ENCODE assay signal across 12 cellular contexts in genomic region chr6:15073344-15073789, GRCh38.
DNase-seq lines count a peak whose midpoint lies in the region; ATAC-seq and TF ChIP-seq lines count a peak whose summit lies in the region.
"Had no signal": no experiment of that assay in that cellular context is flagged by ENCODE, and none has a peak within 500 bp of the region (broad histone marks: within the 10 kb centered on the region; RNA-seq: fewer than 3 reads in every experiment).

No MANE protein-coding gene starts in this region.

- H4K20me1 ChIP-seq in KMS-11 (ENCODE audit: insufficient read depth) (no peaks in the 10 kb centered on the region), Karpas-422 (ENCODE audit: insufficient read depth, low read depth, low read length) (no peaks in the 10 kb centered on the region)

- no peak for ATAC-seq in GM18498 (IDR thresholded peaks at IDR 0.05; ENCODE audit: unreplicated experiment)
- ATAC-seq: naive thymus-derived CD8-positive, alpha-beta T cell had no signal

- H3K9me3 ChIP-seq in Karpas-422 (ENCODE audit: low read length), result no peaks in the 10 kb centered on the region
- H3K9me3 ChIP-seq: esophagus muscularis mucosa had no signal

- in situ Hi-C loops in GM13976 (cut with MboI; ENCODE audit: low sequenced_read_pairs, unreplicated experiment), result no loop called here

- H3K9me2 ChIP-seq in Karpas-422 (replicated peaks; ENCODE audit: insufficient read depth, low read length), result no peaks in the 10 kb centered on the region

- peaks cover 20% of the 10 kb centered on the region for H3K4me1 ChIP-seq in KMS-11 (ENCODE audit: low read depth, poor library complexity, severe bottlenecking)
- no peaks in the 10 kb centered on the region for H3K4me1 ChIP-seq in Karpas-422 (ENCODE audit: low read length)
- H3K4me1 ChIP-seq: esophagus muscularis mucosa had no signal

- H3K27me3 ChIP-seq in KMS-11 (ENCODE audit: insufficient read depth, low read depth) (no peaks in the 10 kb centered on the region), Karpas-422 (ENCODE audit: low read length) (no peaks in the 10 kb centered on the region; the same call in 1 of the 2 replicates)
- H3K27me3 ChIP-seq: esophagus muscularis mucosa had no signal

- no peak overlapping the region for H3K4me3 ChIP-seq in KMS-11 (IDR thresholded peaks at IDR 0.05; ENCODE audit: insufficient read depth, low read depth, low read length)
- no peak overlapping the region for H3K4me3 ChIP-seq in Karpas-422 (ENCODE audit: low read length)
- H3K4me3 ChIP-seq: esophagus muscularis mucosa had no signal

- no peak overlapping the region for H2AFZ ChIP-seq in KMS-11 (ENCODE audit: low read depth)
- H2AFZ ChIP-seq in Karpas-422 (ENCODE audit: low read length), result no peak overlapping the region

- no peak overlapping the region for H3K27ac ChIP-seq in KMS-11
- H3K27ac ChIP-seq in Karpas-422 (ENCODE audit: low read length), result no peak overlapping the region
- H3K27ac ChIP-seq: esophagus muscularis mucosa had no signal

- H3K79me2 ChIP-seq in KMS-11 (ENCODE audit: insufficient read depth, low read depth) (no peaks in the 10 kb centered on the region), Karpas-422 (ENCODE audit: low read length) (no peaks in the 10 kb centered on the region)

- H3K36me3 ChIP-seq in KMS-11 (ENCODE audit: insufficient read depth) (no peaks in the 10 kb centered on the region), Karpas-422 (ENCODE audit: insufficient read depth, low read length) (no peaks in the 10 kb centered on the region)
- H3K36me3 ChIP-seq: esophagus muscularis mucosa had no signal

- H3K9ac ChIP-seq in KMS-11, result no peak overlapping the region
- no peak overlapping the region for H3K9ac ChIP-seq in Karpas-422 (ENCODE audit: low read length)

- H3K4me2 ChIP-seq in KMS-11 (peak overlapping the region; percentile 26), Karpas-422 (ENCODE audit: low read depth, low read length, poor library complexity, severe bottlenecking) (no peak overlapping the region)

- TF ChIP-seq CTCF in GM13976 (IDR thresholded peaks at IDR 0.05; ENCODE audit: borderline replicate concordance, control extremely low read depth, extremely low read depth, insufficient read depth, missing control alignments) (no peak), KMS-11 (conservative IDR thresholded peaks at IDR 0.05; ENCODE audit: low read depth, low read length) (no peak)

- DNase-seq in GM13976 (ENCODE audit: low spot score) (peak; percentile 46), astrocyte of the hippocampus (ENCODE audit: low read depth, low spot score) (peak; percentile 64), pons (ENCODE audit: low spot score) (peak; percentile 84), Karpas-422 (no peak), OCI-M1 (lab: John Stamatoyannopoulos, UW) (no peak), RKO (ENCODE audit: low spot score) (no peak)
- DNase-seq: COR-L47; immature natural killer cell; naive thymus-derived CD8-positive, alpha-beta T cell had no signal

Comparison
In these comparisons a context has a peak if more than half of its experiments do, and no peak if none do; other contexts are left out.
1. DNase-seq: peak in GM13976 (single experiment), astrocyte of the hippocampus (single experiment) and pons (single experiment); none in Karpas-422 (single experiment), OCI-M1 (single experiment) and RKO (single experiment).